8 cellular contexts compared by ENCODE assay signal in genomic region chr22:39534591-39535301, GRCh38. TPM values are rescaled to one million over a fixed set of nuclear protein-coding genes. Genes with fewer than 3 reads are reported as not detected.
DNase-seq lines count a peak whose midpoint lies in the region; ATAC-seq and TF ChIP-seq lines count a peak whose summit lies in the region.

No MANE protein-coding gene starts in this region.

- no peak for ATAC-seq in HG03439 (IDR thresholded peaks at IDR 0.05; ENCODE audit: unreplicated experiment)

- H3K27me3 ChIP-seq in OCI-LY3 (ENCODE audit: low read depth, low read length) (no peaks in the 10 kb centered on the region), fibroblast of lung (ENCODE audit: control insufficient read depth, insufficient read depth, low read length) (no peaks in the 10 kb centered on the region), stomach (no peaks in the 10 kb centered on the region)

- DNase-seq in Ammon's horn (ENCODE audit: low spot score) (peak; percentile 79), GOT3 (lab: John Stamatoyannopoulos, UW) (peak; percentile 30), fibroblast of lung (ENCODE audit: low read depth in 2 of 2) (peak; percentile 49 to 58), stomach (peak; percentile 91)
- DNase-seq in activated T-cell treated with anti-CD3 and anti-CD28 coated beads, Interleukin-2, amount 50 U/mL, for 1 hour: peak; percentile 85

- H3K36me3 ChIP-seq in OCI-LY3 (replicated peaks; ENCODE audit: low read depth, low read length): peaks cover 17% of the 10 kb centered on the region
- peaks cover 4% of the 10 kb centered on the region for H3K36me3 ChIP-seq in fibroblast of lung (ENCODE audit: control insufficient read depth, insufficient read depth, low read length)
- H3K36me3 ChIP-seq in stomach: peaks cover 4 to 14% (median 10%) of the 10 kb centered on the region in 4 donors

- peak overlapping the region; percentile 99 for H2AFZ ChIP-seq in OCI-LY3 (ENCODE audit: low read depth, low read length)
- H2AFZ ChIP-seq in fibroblast of lung (ENCODE audit: low read length): peak overlapping the region; percentile 91

- WGBS in stomach, 5 donors: 5 to 13% (median 6%) methylated on average over 14 to 40 of the region's 40 CpGs

- H3K4me1 ChIP-seq in OCI-LY3 (ENCODE audit: low read length): peaks cover 40% of the 10 kb centered on the region
- H3K4me1 ChIP-seq in fibroblast of lung (ENCODE audit: control insufficient read depth, extremely low read depth, insufficient read depth, low read length): peaks cover 7% of the 10 kb centered on the region
- H3K4me1 ChIP-seq in stomach: peaks cover 29 to 40% (median 39%) of the 10 kb centered on the region in 4 donors

- no peak for TF ChIP-seq EP300 in stomach (IDR thresholded peaks at IDR 0.05)

- H3K27ac ChIP-seq in OCI-LY3 (ENCODE audit: low read length): peak overlapping the region; percentile 5; the same call in 1 of the 2 replicates
- peak overlapping the region; percentile 14 for H3K27ac ChIP-seq in fibroblast of lung (ENCODE audit: insufficient read depth, low read length)
- peak overlapping the region in 2 of 5 donors; percentile 32 to 39 for H3K27ac ChIP-seq in stomach

- intact Hi-C loops in stomach (cut with DNase I; ENCODE audit: low total_unique reads): loop anchor here (5.0 kb wide), 1 partner anchor 493 kb away; no protein-coding TSS in a partner anchor

- H3K4me3 ChIP-seq in OCI-LY3 (ENCODE audit: low read length): peak overlapping the region; percentile 75
- no peak overlapping the region for H3K4me3 ChIP-seq in fibroblast of lung (replicated peaks in 1 of 4; ENCODE audit: control extremely low read depth in 1 of 4, insufficient read depth in 1 of 4, low read depth in 3 of 4, low read length in 4 of 4)
- peak overlapping the region in 3 of 4 donors; percentile 12 to 34 (median 12) for H3K4me3 ChIP-seq in stomach

- peaks cover 27% of the 10 kb centered on the region for H3K4me1 Mint-ChIP-seq in nephron

- H3K9ac ChIP-seq in OCI-LY3 (ENCODE audit: low read length) (peak overlapping the region; percentile 44), fibroblast of lung (ENCODE audit: insufficient read depth, low read length) (peak overlapping the region; percentile 27)

- peak; percentile 98 for TF ChIP-seq CTCF in OCI-LY3 (IDR thresholded peaks at IDR 0.05; ENCODE audit: low read depth, low read length)
- TF ChIP-seq CTCF in fibroblast of lung (conservative IDR thresholded peaks at IDR 0.05 in 1 of 2, IDR thresholded peaks at IDR 0.05 in 1 of 2; ENCODE audit: low read depth in 1 of 2, low read length in 2 of 2): peak; percentile 66 to 77
- TF ChIP-seq CTCF in nephron (IDR thresholded peaks at IDR 0.05; ENCODE audit: unreplicated experiment in 3 of 3): peak; percentile 97 to 98 (median 98)
- peak in 5 of 7 experiments; percentile 88 to 96 (median 89) for TF ChIP-seq CTCF in stomach (IDR thresholded peaks at IDR 0.05)

- peak overlapping the region; percentile 42 to 67 (median 62) for H3K4me3 Mint-ChIP-seq in nephron

- H3K27ac Mint-ChIP-seq in nephron: peak overlapping the region in 2 of 3 experiments; percentile 17 to 60

- no peak for TF ChIP-seq POLR2A in stomach (IDR thresholded peaks at IDR 0.05)

- H3K4me2 ChIP-seq in OCI-LY3 (ENCODE audit: low read length): peak overlapping the region; percentile 88
- H3K4me2 ChIP-seq in fibroblast of lung (ENCODE audit: extremely low read depth, insufficient read depth, low read length): peak overlapping the region; percentile 66

- peaks cover 13% of the 10 kb centered on the region for H3K36me3 Mint-ChIP-seq in nephron (ENCODE audit: low read depth)

- H3K79me2 ChIP-seq in OCI-LY3 (ENCODE audit: low read length) (peaks cover 28% of the 10 kb centered on the region), fibroblast of lung (ENCODE audit: control insufficient read depth, insufficient read depth, low read length) (peaks cover 21% of the 10 kb centered on the region)

- H3K9me3 ChIP-seq in OCI-LY3 (ENCODE audit: insufficient read depth, low read length) (no peaks in the 10 kb centered on the region), fibroblast of lung (ENCODE audit: control insufficient read depth, insufficient read depth, low read depth, low read length) (no peaks in the 10 kb centered on the region), stomach (no peaks in the 10 kb centered on the region)

- H3K27me3 Mint-ChIP-seq in nephron (ENCODE audit: low read depth): no peaks in the 10 kb centered on the region

- H4K20me1 ChIP-seq in OCI-LY3 (ENCODE audit: insufficient read depth, low read length): no peaks in the 10 kb centered on the region
- H4K20me1 ChIP-seq in fibroblast of lung (ENCODE audit: control insufficient read depth, extremely low read depth, insufficient read depth, low read length): no peaks in the 10 kb centered on the region

- no peaks in the 10 kb centered on the region for H3K9me3 Mint-ChIP-seq in nephron

RNA-seq across cellular contexts. Expression of gene RPS19BP1, which starts 2.2 kb away (rescaled TPM):
- total RNA-seq in fibroblast of lung: 42.9 and 44.3 TPM in 2 replicates
- 41.6 and 49.3 TPM in 2 replicates for polyA plus RNA-seq in fibroblast of lung
- 59.8 and 81.2 TPM in 2 replicates for polyA plus RNA-seq in fibroblast of lung (2012)
- polyA minus RNA-seq in fibroblast of lung (ENCODE audit: low replicate concordance): 4.2 and 11.9 TPM in 2 replicates
- total RNA-seq in stomach: 100 to 1,000 TPM in 2 of 5 donors, 10 to 100 TPM in 3; 36.9 to 684 (median 86.5) TPM
- 100 to 1,000 TPM; 195 to 221 (median 200) TPM for polyA plus RNA-seq in stomach

RNA-seq across cellular contexts. Expression of gene ATF4, which starts 14.4 kb away (rescaled TPM):
- total RNA-seq in fibroblast of lung (555 and 646 TPM in 2 replicates), stomach (100 to 1,000 TPM; 155 to 438 (median 370) TPM)
- polyA plus RNA-seq in fibroblast of lung (412 and 546 TPM in 2 replicates), stomach (100 to 1,000 TPM; 592 to 929 (median 872) TPM)
- 304 and 415 TPM in 2 replicates for polyA plus RNA-seq in fibroblast of lung (2012)
- polyA minus RNA-seq in fibroblast of lung (ENCODE audit: low replicate concordance): 84.5 and 105 TPM in 2 replicates

RNA-seq across cellular contexts. Expression of gene MIEF1, which starts 32.7 kb away (rescaled TPM):
- total RNA-seq in fibroblast of lung: 16.4 and 19.0 TPM in 2 replicates
- 16.8 and 20.9 TPM in 2 replicates for polyA plus RNA-seq in fibroblast of lung
- 17.4 and 20.1 TPM in 2 replicates for polyA plus RNA-seq in fibroblast of lung (2012)
- 47.9 and 55.7 TPM in 2 replicates for polyA minus RNA-seq in fibroblast of lung (ENCODE audit: low replicate concordance)
- total RNA-seq in stomach: 10 to 100 TPM; 15.8 to 47.3 (median 20.0) TPM
- 1 to 10 TPM; 5.1 to 9.5 (median 8.8) TPM for polyA plus RNA-seq in stomach

RNA-seq across cellular contexts. Expression of gene CACNA1I, which starts 35.8 kb away (rescaled TPM):
- total RNA-seq in fibroblast of lung (under 0.01 TPM in 1 of 2 replicates, not detected in the other), stomach (1 to 10 TPM in 1 of 5 donors, under 1 TPM in 2, not detected in 2; 0.29 to 4.0 (median 0.37) TPM)
- polyA plus RNA-seq in fibroblast of lung (0.01 TPM in 1 of 2 replicates, not detected in the other), stomach (under 1 TPM; 0.06 to 0.15 (median 0.08) TPM)
- polyA plus RNA-seq in fibroblast of lung (2012): not detected in 2 replicates
- not detected in 2 replicates for polyA minus RNA-seq in fibroblast of lung (ENCODE audit: low replicate concordance)

Comparison
In these comparisons a context has a peak if more than half of its experiments do, and no peak if none do; other contexts are left out.
1. DNase-seq: peak in every context shown above with its lines; median percentile 91 in stomach; 85 in activated T-cell treated with anti-CD3 and anti-CD28 coated beads, Interleukin-2, amount 50 U/mL, for 1 hour; 79 in Ammon's horn; 54 in fibroblast of lung; 30 in GOT3.
2. H3K4me3 ChIP-seq: peak in OCI-LY3 (single experiment) and stomach (3 of 4); none in fibroblast of lung (0 of 4).
3. Peak in every context shown above with its lines, with median percentiles within 50 percentile points of each other: CTCF ChIP-seq.